Comparison of ENCODE assay signal across 8 cellular contexts in genomic region chr2:231800493-231801091, GRCh38. TPM values are rescaled to one million over a fixed set of nuclear protein-coding genes. Genes with fewer than 3 reads are reported as not detected.
A peak's percentile ranks its signal among the peaks of the same experiment; 100 is the strongest.
DNase-seq lines count a peak whose midpoint lies in the region; ATAC-seq and TF ChIP-seq lines count a peak whose summit lies in the region.

No MANE protein-coding gene starts in this region.

- TF ChIP-seq CTCF in fibroblast of mammary gland (conservative IDR thresholded peaks at IDR 0.05; ENCODE audit: control insufficient read depth, insufficient read depth, low read depth, low read length) (peak; percentile 72), retinal pigment epithelial cell (conservative IDR thresholded peaks at IDR 0.05; ENCODE audit: low read depth, low read length) (peak; percentile 78)

- ATAC-seq in GM18505 (IDR thresholded peaks at IDR 0.05; ENCODE audit: unreplicated experiment): no peak
- ATAC-seq in GM21737 (IDR thresholded peaks at IDR 0.05; ENCODE audit: unreplicated experiment): no peak

- peak; percentile 48 for DNase-seq in ELF-1 (ENCODE audit: low read depth, low spot score)
- DNase-seq in LHCN-M2 (ENCODE audit: low read depth): peak; percentile 24
- peak; percentile 39 for DNase-seq in activated CD4-positive, alpha-beta T cell treated with anti-CD3 and anti-CD28 coated beads, Interleukin-2, amount 50 U/mL, for 1 hour
- peak; percentile 56 for DNase-seq in fibroblast of mammary gland (ENCODE audit: low read depth)
- no peak for DNase-seq in retinal pigment epithelial cell (ENCODE audit: low read depth)
- no peak for DNase-seq in NCI-H1048 (lab: John Stamatoyannopoulos, UW)

- no peak overlapping the region for H3K4me3 ChIP-seq in fibroblast of mammary gland (ENCODE audit: control insufficient read depth, low read depth, low read length)
- no peak overlapping the region for H3K4me3 ChIP-seq in retinal pigment epithelial cell (ENCODE audit: low read length)

- no peak for TF ChIP-seq POLR2A in GM18505 (IDR thresholded peaks at IDR 0.05; ENCODE audit: borderline replicate concordance, extremely low read depth, insufficient read depth, insufficient read length)

RNA-seq across cellular contexts. Expression of gene COPS7B, which starts 14.3 kb away (rescaled TPM):
- total RNA-seq in LHCN-M2 (2014; rRNA removed): 20.8 and 22.1 TPM in 2 replicates
- polyA plus RNA-seq in LHCN-M2 (2012): 24.2 TPM

RNA-seq across cellular contexts. Expression of gene PDE6D, which starts 19.5 kb away (rescaled TPM):
- total RNA-seq in LHCN-M2 (2014; rRNA removed): 25.1 and 30.4 TPM in 2 replicates
- polyA plus RNA-seq in LHCN-M2 (2012): 16.7 TPM

Comparison
In these comparisons a context has a peak if more than half of its experiments do, and no peak if none do; other contexts are left out.
1. DNase-seq: peak in ELF-1 (single experiment), LHCN-M2 (single experiment), activated CD4-positive, alpha-beta T cell treated with anti-CD3 and anti-CD28 coated beads, Interleukin-2, amount 50 U/mL, for 1 hour (single experiment) and fibroblast of mammary gland (single experiment); none in retinal pigment epithelial cell (single experiment) and NCI-H1048 (single experiment).